Comparison of ENCODE assay signal across 9 cellular contexts in genomic region chr18:49728542-49728941, GRCh38.
A peak's percentile ranks its signal among the peaks of the same experiment; 100 is the strongest.
DNase-seq lines count a peak whose midpoint lies in the region; TF ChIP-seq lines count a peak whose summit lies in the region.
"Had no signal": no experiment of that assay in that cellular context is flagged by ENCODE, and none has a peak within 500 bp of the region (broad histone marks: within the 10 kb centered on the region; RNA-seq: fewer than 3 reads in every experiment).

No MANE protein-coding gene starts in this region.

- no peak overlapping the region for H3K4me3 Mint-ChIP-seq in T-helper 2 cell treated with Interferon-gamma antibody and Interleukin-4, amounts not matched to agents 5 μg/mL and 100 μg/mL, for 36 hours
- H3K4me3 Mint-ChIP-seq: activated B cell treated with CpG ODN at 0.5 μM for 24 hours had no signal

- H3K27ac Mint-ChIP-seq in T-helper 2 cell treated with Interferon-gamma antibody and Interleukin-4, amounts not matched to agents 5 μg/mL and 100 μg/mL, for 36 hours, result no peak overlapping the region
- H3K27ac Mint-ChIP-seq: activated B cell treated with CpG ODN at 0.5 μM for 24 hours had no signal

- H3K36me3 ChIP-seq in fibroblast of lung (ENCODE audit: control insufficient read depth, insufficient read depth, low read length), result no peaks in the 10 kb centered on the region
- H3K36me3 ChIP-seq in effector memory CD4-positive, alpha-beta T cell (ENCODE audit: control insufficient read depth, insufficient read depth, low read length), result no peaks in the 10 kb centered on the region

- H3K36me3 Mint-ChIP-seq in T-helper 2 cell treated with Interferon-gamma antibody and Interleukin-4, amounts not matched to agents 5 μg/mL and 100 μg/mL, for 36 hours (ENCODE audit: low read depth), result no peaks in the 10 kb centered on the region

- H3K79me2 ChIP-seq in fibroblast of lung (ENCODE audit: control insufficient read depth, insufficient read depth, low read length), result no peaks in the 10 kb centered on the region

- H3K27me3 ChIP-seq in fibroblast of lung (ENCODE audit: control insufficient read depth, insufficient read depth, low read length), result no peaks in the 10 kb centered on the region
- H3K27me3 ChIP-seq in effector memory CD4-positive, alpha-beta T cell (replicated peaks; ENCODE audit: control insufficient read depth, insufficient read depth, low read length, poor library complexity, severe bottlenecking), result no peaks in the 10 kb centered on the region

- TF ChIP-seq RAD21 in Ishikawa (IDR thresholded peaks at IDR 0.05; ENCODE audit: low read depth), result peak; percentile 80

- H3K9me3 Mint-ChIP-seq in T-helper 2 cell treated with Interferon-gamma antibody and Interleukin-4, amounts not matched to agents 5 μg/mL and 100 μg/mL, for 36 hours, result no peaks in the 10 kb centered on the region
- H3K9me3 Mint-ChIP-seq: activated B cell treated with CpG ODN at 0.5 μM for 24 hours had no signal

- no peak for TF ChIP-seq EP300 in Ishikawa (IDR thresholded peaks at IDR 0.05; ENCODE audit: borderline replicate concordance)

- H4K20me1 ChIP-seq in fibroblast of lung (ENCODE audit: control insufficient read depth, extremely low read depth, insufficient read depth, low read length), result no peaks in the 10 kb centered on the region

- no peak overlapping the region for H3K4me2 ChIP-seq in fibroblast of lung (ENCODE audit: extremely low read depth, insufficient read depth, low read length)

- no peak overlapping the region for H3K9ac ChIP-seq in fibroblast of lung (ENCODE audit: insufficient read depth, low read length)

- H3K9me3 ChIP-seq in fibroblast of lung (ENCODE audit: control insufficient read depth, insufficient read depth, low read depth, low read length), result no peaks in the 10 kb centered on the region
- no peaks in the 10 kb centered on the region for H3K9me3 ChIP-seq in effector memory CD4-positive, alpha-beta T cell (ENCODE audit: control insufficient read depth, low read length)

- H3K4me1 ChIP-seq in fibroblast of lung (ENCODE audit: control insufficient read depth, extremely low read depth, insufficient read depth, low read length), result peaks cover 9% of the 10 kb centered on the region
- H3K4me1 ChIP-seq in effector memory CD4-positive, alpha-beta T cell (ENCODE audit: control insufficient read depth, insufficient read depth, low read length, poor library complexity, severe bottlenecking), result no peaks in the 10 kb centered on the region

- peaks cover 16% of the 10 kb centered on the region for H3K27me3 Mint-ChIP-seq in T-helper 2 cell treated with Interferon-gamma antibody and Interleukin-4, amounts not matched to agents 5 μg/mL and 100 μg/mL, for 36 hours (ENCODE audit: low read depth)

- H3K4me3 ChIP-seq in fibroblast of lung (replicated peaks in 1 of 4; ENCODE audit: control extremely low read depth in 1 of 4, insufficient read depth in 1 of 4, low read depth in 3 of 4, low read length in 4 of 4), result no peak overlapping the region
- H3K4me3 ChIP-seq in effector memory CD4-positive, alpha-beta T cell (ENCODE audit: insufficient read depth, low read depth, low read length, poor library complexity, severe bottlenecking), result no peak overlapping the region

- H2AFZ ChIP-seq in fibroblast of lung (ENCODE audit: low read length), result no peak overlapping the region

- TF ChIP-seq CTCF in fibroblast of lung (conservative IDR thresholded peaks at IDR 0.05 in 1 of 2, IDR thresholded peaks at IDR 0.05 in 1 of 2; ENCODE audit: low read depth in 1 of 2, low read length in 2 of 2), result peak; percentile 37 to 66

- no peak overlapping the region for H3K27ac ChIP-seq in fibroblast of lung (ENCODE audit: insufficient read depth, low read length)
- no peak overlapping the region for H3K27ac ChIP-seq in effector memory CD4-positive, alpha-beta T cell (ENCODE audit: insufficient read depth, low read length, poor library complexity, severe bottlenecking)

- H3K4me1 Mint-ChIP-seq in T-helper 2 cell treated with Interferon-gamma antibody and Interleukin-4, amounts not matched to agents 5 μg/mL and 100 μg/mL, for 36 hours (ENCODE audit: low read depth), result peaks cover 6% of the 10 kb centered on the region
- H3K4me1 Mint-ChIP-seq: activated B cell treated with CpG ODN at 0.5 μM for 24 hours had no signal

- peak; percentile 4 for DNase-seq in NCI-H1436 (lab: John Stamatoyannopoulos, UW)
- DNase-seq in NCI-H1436 treated with DMSO at 0.1 percent for 48 hours (lab: John Stamatoyannopoulos, UW), result no peak
- peak; percentile 31 for DNase-seq in T-helper 2 cell treated with Interferon-gamma antibody and Interleukin-4, amounts not matched to agents 5 μg/mL and 100 μg/mL, for 36 hours (ENCODE audit: low spot score)
- DNase-seq in fibroblast of lung (ENCODE audit: low read depth in 2 of 2), result peak; percentile 20 to 60
- peak; percentile 26 for DNase-seq in renal cortical epithelial cell (ENCODE audit: low read depth)
- DNase-seq in effector memory CD4-positive, alpha-beta T cell, result no peak
- no peak for DNase-seq in ureter (ENCODE audit: low spot score)
- DNase-seq: activated B cell treated with CpG ODN at 0.5 μM for 24 hours had no signal

TF ChIP-seq in Ishikawa, 13 proteins besides CTCF, POLR2A, EP300 and RAD21:
- TF ChIP-seq REST (IDR thresholded peaks at IDR 0.05; ENCODE audit: low read depth), result no peak
- no peak for TF ChIP-seq NFIC (IDR thresholded peaks at IDR 0.05)
- no peak for TF ChIP-seq CREB1 (IDR thresholded peaks at IDR 0.05; ENCODE audit: low read depth)
- TF ChIP-seq FOXM1 (IDR thresholded peaks at IDR 0.05; ENCODE audit: borderline replicate concordance, low read depth), result no peak
- TF ChIP-seq TAF1 (IDR thresholded peaks at IDR 0.05; ENCODE audit: low read depth), result no peak
- TF ChIP-seq MAX (IDR thresholded peaks at IDR 0.05), result no peak
- TF ChIP-seq YY1 (IDR thresholded peaks at IDR 0.05; ENCODE audit: low read depth), result no peak
- TF ChIP-seq TCF12 (IDR thresholded peaks at IDR 0.05; ENCODE audit: low read depth), result no peak
- no peak for TF ChIP-seq ZBTB7A (IDR thresholded peaks at IDR 0.05; ENCODE audit: low read depth)
- no peak for TF ChIP-seq USF1 (IDR thresholded peaks at IDR 0.05)
- no peak for TF ChIP-seq TEAD4 (IDR thresholded peaks at IDR 0.05)
- no peak for TF ChIP-seq EGR1 (IDR thresholded peaks at IDR 0.05)
- no peak for TF ChIP-seq CEBPB (IDR thresholded peaks at IDR 0.05)

Comparison
In these comparisons a context has a peak if more than half of its experiments do, and no peak if none do; other contexts are left out.
1. DNase-seq: peak in NCI-H1436 (single experiment), T-helper 2 cell treated with Interferon-gamma antibody and Interleukin-4, amounts not matched to agents 5 μg/mL and 100 μg/mL, for 36 hours (single experiment), fibroblast of lung (2 of 2) and renal cortical epithelial cell (single experiment); none in NCI-H1436 treated with DMSO at 0.1 percent for 48 hours (single experiment), effector memory CD4-positive, alpha-beta T cell (0 of 3) and ureter (single experiment).